Comparison of ENCODE assay signal across 18 cellular contexts in genomic region chr2:9420495-9420894, GRCh38. TPM values are rescaled to one million over a fixed set of nuclear protein-coding genes. Genes with fewer than 3 reads are reported as not detected.
DNase-seq lines count a peak whose midpoint lies in the region; ATAC-seq and TF ChIP-seq lines count a peak whose summit lies in the region.
"Had no signal": no experiment of that assay in that cellular context is flagged by ENCODE, and none has a peak within 500 bp of the region (broad histone marks: within the 10 kb centered on the region; RNA-seq: fewer than 3 reads in every experiment).

No MANE protein-coding gene starts in this region.

- peak overlapping the region; percentile 31 for H3K27ac ChIP-seq in osteoblast (ENCODE audit: low read depth, low read length)
- H3K27ac ChIP-seq: coronary artery, right atrium auricular region, RWPE1, upper lobe of left lung had no signal

- no peaks in the 10 kb centered on the region for H3K27me3 ChIP-seq in osteoblast (ENCODE audit: insufficient read depth, low read length)
- H3K27me3 ChIP-seq: right atrium auricular region, upper lobe of left lung had no signal

- peaks cover 35% of the 10 kb centered on the region for H3K4me1 ChIP-seq in osteoblast (ENCODE audit: insufficient read depth, low read length)

- peak overlapping the region; percentile 34 for H3K4me2 ChIP-seq in osteoblast (ENCODE audit: insufficient read depth, low read length)

- H3K36me3 Mint-ChIP-seq in activated T-cell treated with anti-CD3 and anti-CD28 coated beads, Interleukin-2, amount 50 U/mL, for 4 hours (ENCODE audit: insufficient read depth), result peaks cover 19% of the 10 kb centered on the region
- peaks cover 3 to 24% of the 10 kb centered on the region in 2 donors for H3K36me3 Mint-ChIP-seq in activated T-cell treated with anti-CD3 and anti-CD28 coated beads, Interleukin-2, amount 50 U/mL, for 72 hours (ENCODE audit: insufficient read depth in 2 of 2)
- H3K36me3 Mint-ChIP-seq in IgD-negative memory B cell, result peaks cover 2% of the 10 kb centered on the region
- peaks cover 18% of the 10 kb centered on the region for H3K36me3 Mint-ChIP-seq in central memory CD8-positive, alpha-beta T cell (ENCODE audit: insufficient read depth)

- H3K9me3 Mint-ChIP-seq in activated T-cell treated with anti-CD3 and anti-CD28 coated beads, Interleukin-2, amount 50 U/mL, for 4 hours, result no peaks in the 10 kb centered on the region
- no peaks in the 10 kb centered on the region for H3K9me3 Mint-ChIP-seq in activated T-cell treated with anti-CD3 and anti-CD28 coated beads, Interleukin-2, amount 50 U/mL, for 72 hours
- no peaks in the 10 kb centered on the region for H3K9me3 Mint-ChIP-seq in IgD-negative memory B cell
- no peaks in the 10 kb centered on the region for H3K9me3 Mint-ChIP-seq in central memory CD8-positive, alpha-beta T cell

- H3K4me3 ChIP-seq in osteoblast (ENCODE audit: insufficient read depth, low read length), result peak overlapping the region; percentile 6
- H3K4me3 ChIP-seq: coronary artery, right atrium auricular region, upper lobe of left lung had no signal

- TF ChIP-seq CTCF in osteoblast (IDR thresholded peaks at IDR 0.05; ENCODE audit: extremely low read depth, low read depth, low read length), result no peak

- no peak overlapping the region for H2AFZ ChIP-seq in osteoblast (ENCODE audit: low read length)

- ATAC-seq in activated T-cell treated with anti-CD3 and anti-CD28 coated beads, Interleukin-2, amount 50 U/mL, for 4 hours, result no peak
- ATAC-seq in activated T-cell treated with anti-CD3 and anti-CD28 coated beads, Interleukin-2, amount 50 U/mL, for 72 hours (replicated peaks in 1 of 2), result no peak
- ATAC-seq in central memory CD8-positive, alpha-beta T cell (replicated peaks; ENCODE audit: extremely low read depth, poor library complexity, severe bottlenecking), result no peak
- no peak for ATAC-seq in HG03039 (IDR thresholded peaks at IDR 0.05; ENCODE audit: unreplicated experiment)

- peaks cover 29% of the 10 kb centered on the region for H3K36me3 ChIP-seq in osteoblast (ENCODE audit: insufficient read depth, low read length)
- H3K36me3 ChIP-seq: right atrium auricular region had no signal

- no peak overlapping the region for H3K27ac Mint-ChIP-seq in activated T-cell treated with anti-CD3 and anti-CD28 coated beads, Interleukin-2, amount 50 U/mL, for 72 hours
- peak overlapping the region in 1 of 3 donors; percentile 80 for H3K27ac Mint-ChIP-seq in IgD-negative memory B cell
- no peak overlapping the region for H3K27ac Mint-ChIP-seq in central memory CD8-positive, alpha-beta T cell (ENCODE audit: low read depth)

- no peak for DNase-seq in activated T-cell treated with anti-CD3 and anti-CD28 coated beads, Interleukin-2, amount 50 U/mL, for 4 hours
- no peak for DNase-seq in activated T-cell treated with anti-CD3 and anti-CD28 coated beads, Interleukin-2, amount 50 U/mL, for 72 hours
- DNase-seq in central memory CD8-positive, alpha-beta T cell (ENCODE audit: low spot score in 2 of 2), result no peak
- DNase-seq in osteoblast (ENCODE audit: insufficient read length, low spot score, missing footprints) (peak; percentile 62), NCI-H146 (lab: John Stamatoyannopoulos, UW) (no peak), NCI-H226 (no peak)
- DNase-seq: foreskin fibroblast; kidney glomerular epithelial cell; NCI-H446; nucleus accumbens; stimulated activated CD4-positive, alpha-beta T cell treated with anti-CD3 and anti-CD28 coated beads, Interleukin-15, amount 100 ng/mL, for 24 hours; stimulated activated naive CD4-positive, alpha-beta T cell treated with Interleukin-2 at 50 U/mL for 16 hours; upper lobe of left lung had no signal

- no peaks in the 10 kb centered on the region for H3K9me3 ChIP-seq in osteoblast (ENCODE audit: low read depth, low read length)
- H3K9me3 ChIP-seq: right atrium auricular region, upper lobe of left lung had no signal

- H3K4me3 Mint-ChIP-seq in activated T-cell treated with anti-CD3 and anti-CD28 coated beads, Interleukin-2, amount 50 U/mL, for 4 hours, result peak overlapping the region; percentile 27
- peak overlapping the region in 1 of 2 donors; percentile 41 for H3K4me3 Mint-ChIP-seq in activated T-cell treated with anti-CD3 and anti-CD28 coated beads, Interleukin-2, amount 50 U/mL, for 72 hours
- peak overlapping the region in 3 of 4 donors; percentile 44 to 85 (median 69) for H3K4me3 Mint-ChIP-seq in IgD-negative memory B cell
- peak overlapping the region; percentile 12 for H3K4me3 Mint-ChIP-seq in central memory CD8-positive, alpha-beta T cell

- H4K20me1 ChIP-seq in osteoblast (ENCODE audit: insufficient read depth, low read length), result peaks cover 11% of the 10 kb centered on the region

- peaks cover 55% of the 10 kb centered on the region for H3K4me1 Mint-ChIP-seq in activated T-cell treated with anti-CD3 and anti-CD28 coated beads, Interleukin-2, amount 50 U/mL, for 4 hours (ENCODE audit: low read depth)
- H3K4me1 Mint-ChIP-seq in activated T-cell treated with anti-CD3 and anti-CD28 coated beads, Interleukin-2, amount 50 U/mL, for 72 hours (ENCODE audit: low read depth), result peaks cover 65% of the 10 kb centered on the region
- H3K4me1 Mint-ChIP-seq in IgD-negative memory B cell, result peaks cover 10 to 27% (median 19%) of the 10 kb centered on the region in 3 donors
- peaks cover 54% of the 10 kb centered on the region for H3K4me1 Mint-ChIP-seq in central memory CD8-positive, alpha-beta T cell

- H3K27me3 Mint-ChIP-seq in activated T-cell treated with anti-CD3 and anti-CD28 coated beads, Interleukin-2, amount 50 U/mL, for 4 hours (ENCODE audit: low read depth), result no peaks in the 10 kb centered on the region
- H3K27me3 Mint-ChIP-seq in activated T-cell treated with anti-CD3 and anti-CD28 coated beads, Interleukin-2, amount 50 U/mL, for 72 hours (ENCODE audit: low read depth), result no peaks in the 10 kb centered on the region
- no peaks in the 10 kb centered on the region for H3K27me3 Mint-ChIP-seq in IgD-negative memory B cell
- H3K27me3 Mint-ChIP-seq in central memory CD8-positive, alpha-beta T cell, result no peaks in the 10 kb centered on the region

- H3K79me2 ChIP-seq in osteoblast (ENCODE audit: insufficient read depth, low read length), result peaks cover 93% of the 10 kb centered on the region

RNA-seq across cellular contexts. Expression of gene ITGB1BP1, which starts 2.8 kb away (rescaled TPM):
- total RNA-seq in activated T-cell treated with anti-CD3 and anti-CD28 coated beads, Interleukin-2, amount 50 U/mL, for 4 hours, result 100 to 1,000 TPM in 2 of 3 donors, 10 to 100 TPM in 1; 90.2 to 137 (median 119) TPM
- 100 to 1,000 TPM in 1 of 2 donors, 10 to 100 TPM in 1; 79.5 to 132 TPM for total RNA-seq in activated T-cell treated with anti-CD3 and anti-CD28 coated beads, Interleukin-2, amount 50 U/mL, for 72 hours
- 122 TPM for polyA plus RNA-seq in IgD-negative memory B cell
- total RNA-seq in osteoblast, result 30.8 and 32.4 TPM in 2 replicates

RNA-seq across cellular contexts. Expression of gene CPSF3, which starts 3.0 kb away (rescaled TPM):
- 10 to 100 TPM; 61.8 to 66.6 (median 63.5) TPM for total RNA-seq in activated T-cell treated with anti-CD3 and anti-CD28 coated beads, Interleukin-2, amount 50 U/mL, for 4 hours
- total RNA-seq in activated T-cell treated with anti-CD3 and anti-CD28 coated beads, Interleukin-2, amount 50 U/mL, for 72 hours, result 10 to 100 TPM; 62.3 to 75.0 TPM
- polyA plus RNA-seq in IgD-negative memory B cell, result 21.9 TPM
- 34.5 and 38.4 TPM in 2 replicates for total RNA-seq in osteoblast

RNA-seq across cellular contexts. Expression of gene IAH1, which starts 53.9 kb away (rescaled TPM):
- 10 to 100 TPM; 39.0 to 40.6 (median 40.3) TPM for total RNA-seq in activated T-cell treated with anti-CD3 and anti-CD28 coated beads, Interleukin-2, amount 50 U/mL, for 4 hours
- total RNA-seq in activated T-cell treated with anti-CD3 and anti-CD28 coated beads, Interleukin-2, amount 50 U/mL, for 72 hours, result 10 to 100 TPM; 70.4 to 75.9 TPM
- 73.4 TPM for polyA plus RNA-seq in IgD-negative memory B cell
- 52.1 and 56.6 TPM in 2 replicates for total RNA-seq in osteoblast
